In genomic region chr17:16286947-16287562, GRCh38 we compare ENCODE assay signal across 8 cellular contexts.
DNase-seq lines count a peak whose midpoint lies in the region; ATAC-seq and TF ChIP-seq lines count a peak whose summit lies in the region.

No MANE protein-coding gene starts in this region.

- H3K27ac ChIP-seq in RWPE1 (peak overlapping the region; percentile 99), trophoblast cell (ENCODE audit: low read depth, low read length) (peak overlapping the region; percentile 97)

- no peaks in the 10 kb centered on the region for H3K36me3 ChIP-seq in trophoblast cell (ENCODE audit: control insufficient read depth in 1 of 2, insufficient read depth in 2 of 2, low read length in 2 of 2)

- H3K4ac ChIP-seq in trophoblast cell (ENCODE audit: low read depth, low read length), result no peak overlapping the region

- H3K14ac ChIP-seq in trophoblast cell (ENCODE audit: low read length), result peak overlapping the region; percentile 0

- peak overlapping the region; percentile 12 for H4K91ac ChIP-seq in trophoblast cell (ENCODE audit: low read depth, low read length)

- H3K79me2 ChIP-seq in trophoblast cell (ENCODE audit: control insufficient read depth, insufficient read depth, low read length, poor library complexity), result no peaks in the 10 kb centered on the region

- peak overlapping the region; percentile 50 for H2BK12ac ChIP-seq in trophoblast cell (ENCODE audit: low read length)

- no peak overlapping the region for H3K4me3 ChIP-seq in trophoblast cell (ENCODE audit: low read depth, low read length)

- H3K9ac ChIP-seq in trophoblast cell (ENCODE audit: low read length), result no peak overlapping the region

- H3K23ac ChIP-seq in trophoblast cell (ENCODE audit: low read length), result no peak overlapping the region

- no peaks in the 10 kb centered on the region for H3K9me3 ChIP-seq in trophoblast cell (ENCODE audit: insufficient read depth, low read depth, low read length)

- H2BK5ac ChIP-seq in trophoblast cell (ENCODE audit: low read depth, low read length, poor library complexity), result peak overlapping the region; percentile 5

- peak overlapping the region; percentile 2 for H4K8ac ChIP-seq in trophoblast cell (ENCODE audit: low read depth, low read length)

- TF ChIP-seq POLR2A in erythroblast (IDR thresholded peaks at IDR 0.05; ENCODE audit: low read length), result no peak

- CTCF ChIA-PET in RWPE1 (lab: Yijun Ruan, JAX), result interaction anchor here (0.5 kb wide), 1 partner anchor 48 kb away, joined by 3 read pairs; no protein-coding TSS in a partner anchor

- H2BK120ac ChIP-seq in trophoblast cell (ENCODE audit: insufficient read depth, low read length, poor library complexity), result peak overlapping the region; percentile 3

- POLR2A ChIA-PET in RWPE1 (lab: Yijun Ruan, JAX; ENCODE audit: low non-redundant PET), result no interaction called here

- no peak for TF ChIP-seq CTCF in RWPE1 (conservative IDR thresholded peaks at IDR 0.05; ENCODE audit: low read depth)

- peak overlapping the region; percentile 0 for H2AK5ac ChIP-seq in trophoblast cell (ENCODE audit: low read length)

- H3K4me1 ChIP-seq in trophoblast cell (ENCODE audit: control insufficient read depth in 1 of 2, insufficient read depth in 2 of 2, low read length in 2 of 2), result peaks cover 13 to 22% of the 10 kb centered on the region in 2 experiments

- peaks cover 8% of the 10 kb centered on the region for H3K79me1 ChIP-seq in trophoblast cell (ENCODE audit: low read length)

- H3K4me2 ChIP-seq in trophoblast cell (ENCODE audit: low read length), result peak overlapping the region; percentile 71

- DNase-seq in EL (peak; percentile 18), RWPE1 (ENCODE audit: low spot score) (no peak), erythroblast (lab: John Stamatoyannopoulos, UW) (peak; percentile 28 to 41), trophoblast cell (peak in 1 of 2 donors; percentile 39), inferior parietal cortex (ENCODE audit: extremely low spot score) (no peak), GM03348 (ENCODE audit: low spot score) (no peak)

- peak overlapping the region; percentile 6 for H2AFZ ChIP-seq in trophoblast cell (ENCODE audit: insufficient read depth, low read length, poor library complexity)

- WGBS in trophoblast cell (ENCODE audit: extremely low coverage, insufficient coverage, insufficient read length), result no CpG with 5 or more reads among the region's 10 CpGs

- H3K27me3 ChIP-seq in trophoblast cell (ENCODE audit: insufficient read depth, low read length), result no peaks in the 10 kb centered on the region

- peak; percentile 42 for ATAC-seq in GM21619 (IDR thresholded peaks at IDR 0.05; ENCODE audit: unreplicated experiment)
- ATAC-seq in GM19467 (IDR thresholded peaks at IDR 0.05; ENCODE audit: unreplicated experiment), result no peak

- peak overlapping the region; percentile 6 for H3K18ac ChIP-seq in trophoblast cell (ENCODE audit: low read length)

- no peak overlapping the region for H4K12ac ChIP-seq in trophoblast cell (ENCODE audit: low read depth, low read length)

Comparison
In these comparisons a context has a peak if more than half of its experiments do, and no peak if none do; other contexts are left out.
1. DNase-seq: peak in EL (single experiment) and erythroblast (2 of 2); none in RWPE1 (single experiment), inferior parietal cortex (single experiment) and GM03348 (single experiment).